29 cellular contexts compared by ENCODE assay signal in genomic region chr9:130735566-130735965, GRCh38.
"Had no signal": no experiment of that assay in that cellular context is flagged by ENCODE, and none has a peak within 500 bp of the region (broad histone marks: within the 10 kb centered on the region; RNA-seq: fewer than 3 reads in every experiment).

No MANE protein-coding gene starts in this region.

- H3K4me3 Mint-ChIP-seq: dendritic cell treated with granulocyte-macrophage colony-stimulating factor and Interleukin-4, amounts not matched to agents 40 ng/mL and 50 ng/mL, for 4 days; effector memory CD8-positive, alpha-beta T cell; endodermal cell had no signal

- DNase-seq: colonic mucosa; cortex of kidney; dermis blood vessel endothelial cell; dorsolateral prefrontal cortex; effector CD4-positive, alpha-beta T cell; effector CD8-positive, alpha-beta T cell; effector memory CD4-positive, alpha-beta T cell; effector memory CD8-positive, alpha-beta T cell; endodermal cell; erythroblast; esophagus squamous epithelium; foreskin fibroblast; foreskin keratinocyte; foreskin melanocyte; gastrocnemius medialis; glutamatergic neuron; head of caudate nucleus; heart left ventricle; heart right ventricle had no signal

- H3K27me3 ChIP-seq: colonic mucosa, dorsolateral prefrontal cortex, esophagus muscularis mucosa, esophagus squamous epithelium, foreskin keratinocyte, gastrocnemius medialis, gastroesophageal sphincter, heart left ventricle, heart right ventricle had no signal

- FAIRE-seq: colon, endometrium, endothelial cell of umbilical vein, frontal cortex had no signal

- ATAC-seq: effector memory CD8-positive, alpha-beta T cell; esophagus mucosa; foreskin keratinocyte; gastrocnemius medialis; gastroesophageal sphincter; heart left ventricle; heart right ventricle had no signal

- H3K36me3 ChIP-seq: colonic mucosa, esophagus muscularis mucosa, esophagus squamous epithelium, gastrocnemius medialis, gastroesophageal sphincter, heart left ventricle had no signal

- H3K27me3 Mint-ChIP-seq: dendritic cell treated with granulocyte-macrophage colony-stimulating factor and Interleukin-4, amounts not matched to agents 40 ng/mL and 50 ng/mL, for 4 days; effector memory CD8-positive, alpha-beta T cell had no signal

- H3K9me3 ChIP-seq: colonic mucosa, esophagus muscularis mucosa, esophagus squamous epithelium, gastrocnemius medialis, gastroesophageal sphincter, heart left ventricle, heart right ventricle had no signal

- H3K9me3 Mint-ChIP-seq: dendritic cell treated with granulocyte-macrophage colony-stimulating factor and Interleukin-4, amounts not matched to agents 40 ng/mL and 50 ng/mL, for 4 days; effector memory CD8-positive, alpha-beta T cell; endodermal cell had no signal

- H3K27ac Mint-ChIP-seq: dendritic cell treated with granulocyte-macrophage colony-stimulating factor and Interleukin-4, amounts not matched to agents 40 ng/mL and 50 ng/mL, for 4 days had no signal

- H3K4me1 ChIP-seq: foreskin keratinocyte had no signal

- H3K27ac ChIP-seq: colonic mucosa, coronary artery, dorsolateral prefrontal cortex, epithelial cell of prostate, esophagus muscularis mucosa, esophagus squamous epithelium, foreskin keratinocyte, gastrocnemius medialis, gastroesophageal sphincter, heart left ventricle, heart right ventricle had no signal

- H3K4me3 ChIP-seq: colonic mucosa, coronary artery, dorsolateral prefrontal cortex, esophagus muscularis mucosa, esophagus squamous epithelium, gastrocnemius medialis, gastroesophageal sphincter, heart left ventricle, heart right ventricle had no signal
